ENCODE assay signal across 1 cellular context in genomic region chr5:175772747-175773533, GRCh38.
TF ChIP-seq lines count a peak whose summit lies in the region.

No MANE protein-coding gene starts in this region.

TF ChIP-seq in HEK293, 187 proteins besides CTCF, POLR2A, EP300 and RAD21 (continued from another document):
- TF ChIP-seq WT1 (tag by site-specific recombination; IDR thresholded peaks at IDR 0.05) (no peak), ZNF24 (tag by site-specific recombination; IDR thresholded peaks at IDR 0.05) (peak; percentile 30; the same call in 1 of the 2 replicates), AEBP2 (tag by site-specific recombination; IDR thresholded peaks at IDR 0.05; ENCODE audit: borderline replicate concordance) (no peak), ZNF114 (tag by site-specific recombination; IDR thresholded peaks at IDR 0.05) (no peak), ZBTB48 (tag by site-specific recombination; IDR thresholded peaks at IDR 0.05) (0 out of 2 replicates have a peak, but pooled peaks have one; percentile 15), ZNF37A (tag by site-specific recombination; IDR thresholded peaks at IDR 0.05) (peak; percentile 47; the same call in 1 of the 2 replicates), EGR2 (tag by site-specific recombination; IDR thresholded peaks at IDR 0.05; ENCODE audit: low read depth) (peak; percentile 84), ZNF341 (tag by site-specific recombination; IDR thresholded peaks at IDR 0.05; ENCODE audit: low read depth) (peak; percentile 84), KLF17 (tag by site-specific recombination; IDR thresholded peaks at IDR 0.05) (peak; percentile 60), ZFHX2 (tag by site-specific recombination; conservative IDR thresholded peaks at IDR 0.05) (peak; percentile 91)
